In genomic region chr14:89986475-89986874, GRCh38 we compare ENCODE assay signal across 2 cellular contexts.
TF ChIP-seq lines count a peak whose summit lies in the region.

No MANE protein-coding gene starts in this region.

TF ChIP-seq in GM23338, 12 proteins besides CTCF, POLR2A, EP300 and RAD21:
- TF ChIP-seq JUNB (IDR thresholded peaks at IDR 0.05; ENCODE audit: unreplicated experiment): no peak
- no peak for TF ChIP-seq ZNF331 (CRISPR knock-in tag; IDR thresholded peaks at IDR 0.05; ENCODE audit: low read depth)
- TF ChIP-seq STAT1 (IDR thresholded peaks at IDR 0.05; ENCODE audit: unreplicated experiment): no peak
- no peak for TF ChIP-seq NANOG (IDR thresholded peaks at IDR 0.05; ENCODE audit: borderline replicate concordance)
- TF ChIP-seq CREB1 (CRISPR knock-in tag; IDR thresholded peaks at IDR 0.05; ENCODE audit: low read depth): no peak
- TF ChIP-seq ZNF462 (CRISPR knock-in tag; IDR thresholded peaks at IDR 0.05): no peak
- TF ChIP-seq REST (IDR thresholded peaks at IDR 0.05; ENCODE audit: unreplicated experiment): no peak
- no peak for TF ChIP-seq EZH2phosphoT487 (IDR thresholded peaks at IDR 0.05; ENCODE audit: unreplicated experiment)
- no peak for TF ChIP-seq EZH2 (IDR thresholded peaks at IDR 0.05; ENCODE audit: low read depth, unreplicated experiment)
- TF ChIP-seq ETS1 (IDR thresholded peaks at IDR 0.05): no peak
- TF ChIP-seq ZNF114 (CRISPR knock-in tag; IDR thresholded peaks at IDR 0.05): no peak
- no peak for TF ChIP-seq POLR2AphosphoS5 (IDR thresholded peaks at IDR 0.05; ENCODE audit: low read depth)

TF ChIP-seq in IMR-90, 13 proteins besides CTCF, POLR2A, EP300 and RAD21:
- no peak for TF ChIP-seq SMC3 (IDR thresholded peaks at IDR 0.05; ENCODE audit: low read depth, low read length)
- TF ChIP-seq FOS (IDR thresholded peaks at IDR 0.05; ENCODE audit: low read depth, low read length): no peak
- no peak for TF ChIP-seq MAFK (IDR thresholded peaks at IDR 0.05; ENCODE audit: low read depth, low read length)
- TF ChIP-seq BHLHE40 (IDR thresholded peaks at IDR 0.05; ENCODE audit: low read depth, low read length): no peak
- TF ChIP-seq NFE2L2 (IDR thresholded peaks at IDR 0.05; ENCODE audit: low read depth, low read length): no peak
- TF ChIP-seq CEBPB (IDR thresholded peaks at IDR 0.05; ENCODE audit: low read depth, low read length): no peak
- no peak for TF ChIP-seq CHD1 (IDR thresholded peaks at IDR 0.05; ENCODE audit: low read depth, low read length)
- TF ChIP-seq MXI1 (IDR thresholded peaks at IDR 0.05; ENCODE audit: borderline replicate concordance, low read depth, low read length): no peak
- TF ChIP-seq MAZ (IDR thresholded peaks at IDR 0.05; ENCODE audit: borderline replicate concordance, low read depth, low read length): no peak
- TF ChIP-seq RFX5 (IDR thresholded peaks at IDR 0.05; ENCODE audit: low read depth, low read length): no peak
- no peak for TF ChIP-seq USF2 (IDR thresholded peaks at IDR 0.05; ENCODE audit: low read depth, low read length)
- no peak for TF ChIP-seq ELK1 (IDR thresholded peaks at IDR 0.05; ENCODE audit: borderline replicate concordance, low read depth, low read length)
